11 cellular contexts compared by ENCODE assay signal in genomic region chr10:3624367-3624766, GRCh38.
A peak's percentile ranks its signal among the peaks of the same experiment; 100 is the strongest.
DNase-seq lines count a peak whose midpoint lies in the region; ATAC-seq and TF ChIP-seq lines count a peak whose summit lies in the region.
"Had no signal": no experiment of that assay in that cellular context is flagged by ENCODE, and none has a peak within 500 bp of the region (broad histone marks: within the 10 kb centered on the region; RNA-seq: fewer than 3 reads in every experiment).

No MANE protein-coding gene starts in this region.

- no peaks in the 10 kb centered on the region for H3K9me2 ChIP-seq in GM23248 (ENCODE audit: insufficient read depth)
- no peaks in the 10 kb centered on the region for H3K9me2 ChIP-seq in PC-9 (ENCODE audit: insufficient read depth)

- H3K4me2 ChIP-seq in GM23248 (ENCODE audit: unreplicated experiment), result peak overlapping the region; percentile 43
- peak overlapping the region; percentile 85 for H3K4me2 ChIP-seq in PC-9

- H3K9ac ChIP-seq in GM23248, result no peak overlapping the region; the same call in 1 of the 2 replicates

- H3K27me3 ChIP-seq in GM23248 (replicated peaks; ENCODE audit: insufficient read depth) (no peaks in the 10 kb centered on the region), PC-9 (ENCODE audit: insufficient read depth, low read depth) (no peaks in the 10 kb centered on the region), gastrocnemius medialis (no peaks in the 10 kb centered on the region)

- POLR2A ChIA-PET in PC-9 (lab: Charles Lee; ENCODE audit: unreplicated experiment), result interaction anchor here (0.5 to 1.7 kb wide), 6 partner anchors 8 to 187 kb away, joined by 4 to 32 read pairs (median 7); no protein-coding TSS in a partner anchor

- H3K27ac ChIP-seq in GM23248 (peak overlapping the region; percentile 63), PC-9 (peak overlapping the region; percentile 100), gastrocnemius medialis (peak overlapping the region in 3 of 4 donors; percentile 39 to 55 (median 50))

- no peaks in the 10 kb centered on the region for H3K79me2 ChIP-seq in GM23248 (ENCODE audit: insufficient read depth)
- H3K79me2 ChIP-seq in PC-9 (ENCODE audit: low read depth), result no peaks in the 10 kb centered on the region

- intact Hi-C loops in PC-9 (cut with micrococcal nuclease; ENCODE audit: unreplicated experiment) (loop anchor here (1.0 to 5.0 kb wide), 7 partner anchors 43 to 1143 kb away; no protein-coding TSS in a partner anchor), gastrocnemius medialis (cut with DNase I; ENCODE audit: low total_unique reads) (loop anchor here (10.0 kb wide), 1 partner anchor 150 kb away; no protein-coding TSS in a partner anchor)

- in situ Hi-C loops in GM23248 (cut with MboI), result no loop called here
- in situ Hi-C loops in gastrocnemius medialis (cut with MboI; ENCODE audit: low sequenced_read_pairs in 4 of 4), result no loop called here

- 68 to 69% methylated on average over 8 of the region's 8 CpGs for WGBS in GM23248 (ENCODE audit: low coverage in 1 of 2, low lambda C conversion rate in 2 of 2, missing lambda C conversion rate in 2 of 2), 2 experiments

- BruUV-seq in PC-9 (replicated peaks; lab: Mats Ljungman, UMichigan), result no TSS peak

- CTCF ChIA-PET in PC-9 (lab: Charles Lee), result interaction anchor here (0.6 kb wide), 1 partner anchor 124 kb away, joined by 5 read pairs; no protein-coding TSS in a partner anchor

- ATAC-seq in gastrocnemius medialis, result peak; percentile 39 to 66
- no peak for ATAC-seq in GM18867 (IDR thresholded peaks at IDR 0.05; ENCODE audit: unreplicated experiment)
- no peak for ATAC-seq in HG02571 (IDR thresholded peaks at IDR 0.05; ENCODE audit: unreplicated experiment)
- ATAC-seq: HCT116 had no signal

- TF ChIP-seq POLR2A in gastrocnemius medialis (IDR thresholded peaks at IDR 0.05), result no peak

- DNase-seq in GM23248 (peak; percentile 69), PC-9 (peak; percentile 66 to 94), fibroblast of peridontal ligament (ENCODE audit: extremely low read depth) (peak; percentile 73), gastrocnemius medialis (no peak), midbrain (lab: John Stamatoyannopoulos, UW) (no peak)
- DNase-seq in effector CD4-positive, alpha-beta T cell, result no peak
- DNase-seq: NCI-H1105 treated with DMSO at 0.1 percent for 48 hours, posterior cingulate gyrus had no signal

- H3K36me3 ChIP-seq in GM23248 (ENCODE audit: low read depth), result no peaks in the 10 kb centered on the region
- peaks cover 7% of the 10 kb centered on the region; the same call in 1 of the 2 replicates for H3K36me3 ChIP-seq in PC-9 (ENCODE audit: low read depth)
- no peaks in the 10 kb centered on the region for H3K36me3 ChIP-seq in gastrocnemius medialis

- H2AFZ ChIP-seq in GM23248, result no peak overlapping the region
- no peak overlapping the region for H2AFZ ChIP-seq in PC-9

- H3K4me3 ChIP-seq in GM23248 (0 out of 2 replicates have a peak overlapping the region, but pooled peaks have one; percentile 11), PC-9 (peak overlapping the region; percentile 49; the same call in 1 of the 2 replicates), gastrocnemius medialis (peak overlapping the region in 1 of 4 donors; percentile 21)

- H3K9me3 ChIP-seq in GM23248 (ENCODE audit: low read depth) (no peaks in the 10 kb centered on the region), PC-9 (ENCODE audit: insufficient read depth, low read depth) (no peaks in the 10 kb centered on the region; the same call in 1 of the 2 replicates), gastrocnemius medialis (no peaks in the 10 kb centered on the region)

- no peaks in the 10 kb centered on the region for H4K20me1 ChIP-seq in GM23248 (ENCODE audit: insufficient read depth)
- no peaks in the 10 kb centered on the region for H4K20me1 ChIP-seq in PC-9 (ENCODE audit: insufficient read depth)

- TF ChIP-seq CTCF in PC-9 (conservative IDR thresholded peaks at IDR 0.05), result no peak
- no peak for TF ChIP-seq CTCF in gastrocnemius medialis (IDR thresholded peaks at IDR 0.05 in 4 of 5, conservative IDR thresholded peaks at IDR 0.05 in 1 of 5)

- H3F3A ChIP-seq in GM23248 (ENCODE audit: insufficient read depth) (peaks cover 31% of the 10 kb centered on the region; the same call in 1 of the 2 replicates), PC-9 (ENCODE audit: insufficient read depth, low read depth) (peaks cover 44% of the 10 kb centered on the region)

- H3K4me1 ChIP-seq in GM23248 (ENCODE audit: insufficient read depth) (peaks cover 34% of the 10 kb centered on the region), PC-9 (replicated peaks; ENCODE audit: insufficient read depth) (peaks cover 48% of the 10 kb centered on the region), gastrocnemius medialis (peaks cover 11 to 22% of the 10 kb centered on the region in 2 donors)

Comparison
In these comparisons a context has a peak if more than half of its experiments do, and no peak if none do; other contexts are left out.
1. DNase-seq: peak in GM23248 (single experiment), PC-9 (2 of 2) and fibroblast of peridontal ligament (single experiment); none in gastrocnemius medialis (0 of 2), effector CD4-positive, alpha-beta T cell (single experiment) and midbrain (single experiment).
2. H3K27ac ChIP-seq: peak in every context shown above with its lines; median percentile 100 in PC-9; 63 in GM23248; 50 in gastrocnemius medialis.
3. ATAC-seq: peak in gastrocnemius medialis (2 of 2); none in GM18867 (single experiment) and HG02571 (single experiment).